Comparison of ENCODE assay signal across 11 cellular contexts in genomic region chr5:68898961-68899471, GRCh38.
DNase-seq lines count a peak whose midpoint lies in the region; ATAC-seq and TF ChIP-seq lines count a peak whose summit lies in the region.
"Had no signal": no experiment of that assay in that cellular context is flagged by ENCODE, and none has a peak within 500 bp of the region (broad histone marks: within the 10 kb centered on the region; RNA-seq: fewer than 3 reads in every experiment).

No MANE protein-coding gene starts in this region.

- H3K9ac ChIP-seq in neural progenitor cell = no peak overlapping the region

- H3K27ac Mint-ChIP-seq in GM23338 = peak overlapping the region; percentile 35
- H3K27ac Mint-ChIP-seq in neural progenitor cell = no peak overlapping the region
- H3K27ac Mint-ChIP-seq in T-helper 17 cell = no peak overlapping the region
- H3K27ac Mint-ChIP-seq: activated naive CD4-positive, alpha-beta T cell treated with anti-CD3 and anti-CD28 coated beads, Interleukin-2, amount 50 U/mL, for 24 hours had no signal

- H3K4me1 ChIP-seq in GM23338 (ENCODE audit: insufficient read depth) (peaks cover 9% of the 10 kb centered on the region), neural progenitor cell (peaks cover 4% of the 10 kb centered on the region)
- H3K4me1 ChIP-seq: tibial nerve had no signal

- peak overlapping the region; percentile 33; the same call in 1 of the 2 replicates for H2AFZ ChIP-seq in GM23338
- no peak overlapping the region for H2AFZ ChIP-seq in neural progenitor cell (replicated peaks)

- no peaks in the 10 kb centered on the region; the same call in 1 of the 3 replicates for H3K9me3 Mint-ChIP-seq in GM23338
- H3K9me3 Mint-ChIP-seq in neural progenitor cell = no peaks in the 10 kb centered on the region
- H3K9me3 Mint-ChIP-seq: activated naive CD4-positive, alpha-beta T cell treated with anti-CD3 and anti-CD28 coated beads, Interleukin-2, amount 50 U/mL, for 24 hours had no signal

- H3K4me2 ChIP-seq in GM23338 = no peak overlapping the region
- no peak overlapping the region for H3K4me2 ChIP-seq in neural progenitor cell

- ATAC-seq in GM23338 = peak; percentile 54; the same call in 2 of the 3 replicates
- ATAC-seq in T-helper 17 cell = no peak
- no peak for ATAC-seq in GM18868 (IDR thresholded peaks at IDR 0.05; ENCODE audit: unreplicated experiment)

- H3K79me2 ChIP-seq in GM23338 (replicated peaks; ENCODE audit: insufficient read depth) (no peaks in the 10 kb centered on the region), neural progenitor cell (ENCODE audit: low read depth) (no peaks in the 10 kb centered on the region)

- H4K20me1 ChIP-seq in GM23338 (replicated peaks; ENCODE audit: insufficient read depth) = no peaks in the 10 kb centered on the region
- no peaks in the 10 kb centered on the region for H4K20me1 ChIP-seq in neural progenitor cell (ENCODE audit: low read depth)

- peaks cover 11% of the 10 kb centered on the region; the same call in 1 of the 2 replicates for H3K9me2 ChIP-seq in GM23338 (ENCODE audit: insufficient read depth)

- H3K27me3 Mint-ChIP-seq in GM23338 (ENCODE audit: insufficient read depth, low read depth, poor library complexity) = peaks cover 5% of the 10 kb centered on the region
- no peaks in the 10 kb centered on the region for H3K27me3 Mint-ChIP-seq in neural progenitor cell (ENCODE audit: insufficient read depth, low read depth)
- H3K27me3 Mint-ChIP-seq in T-helper 17 cell = no peaks in the 10 kb centered on the region
- H3K27me3 Mint-ChIP-seq: activated naive CD4-positive, alpha-beta T cell treated with anti-CD3 and anti-CD28 coated beads, Interleukin-2, amount 50 U/mL, for 24 hours had no signal

- no peaks in the 10 kb centered on the region for H3K36me3 ChIP-seq in GM23338 (ENCODE audit: insufficient read depth)
- H3K36me3 ChIP-seq in neural progenitor cell = no peaks in the 10 kb centered on the region
- H3K36me3 ChIP-seq: tibial nerve had no signal

- H3K27ac ChIP-seq in GM23338 (ENCODE audit: low read depth) = no peak overlapping the region
- no peak overlapping the region for H3K27ac ChIP-seq in neural progenitor cell
- H3K27ac ChIP-seq: tibial nerve had no signal

- no peaks in the 10 kb centered on the region for H3K9me3 ChIP-seq in neural progenitor cell (ENCODE audit: low read depth)
- no peaks in the 10 kb centered on the region for H3K9me3 ChIP-seq in T-helper 17 cell (ENCODE audit: control insufficient read depth, low read length, poor library complexity, severe bottlenecking)
- H3K9me3 ChIP-seq: tibial nerve had no signal

- H3K36me3 Mint-ChIP-seq in GM23338 (ENCODE audit: low read depth) = no peaks in the 10 kb centered on the region; the same call in 1 of the 3 replicates
- no peaks in the 10 kb centered on the region for H3K36me3 Mint-ChIP-seq in neural progenitor cell
- H3K36me3 Mint-ChIP-seq in T-helper 17 cell (ENCODE audit: low read depth) = no peaks in the 10 kb centered on the region
- H3K36me3 Mint-ChIP-seq: activated naive CD4-positive, alpha-beta T cell treated with anti-CD3 and anti-CD28 coated beads, Interleukin-2, amount 50 U/mL, for 24 hours had no signal

- H3K4me1 Mint-ChIP-seq in GM23338 = peaks cover 16% of the 10 kb centered on the region
- peaks cover 11% of the 10 kb centered on the region for H3K4me1 Mint-ChIP-seq in neural progenitor cell
- H3K4me1 Mint-ChIP-seq in T-helper 17 cell = peaks cover 6% of the 10 kb centered on the region

- H3K27me3 ChIP-seq in GM23338 (ENCODE audit: insufficient read depth) (no peaks in the 10 kb centered on the region), neural progenitor cell (no peaks in the 10 kb centered on the region)
- H3K27me3 ChIP-seq: tibial nerve had no signal

- TF ChIP-seq CTCF in GM23338 (conservative IDR thresholded peaks at IDR 0.05; ENCODE audit: low read depth in 2 of 2) = no peak
- no peak for TF ChIP-seq CTCF in choroid plexus epithelial cell (conservative IDR thresholded peaks at IDR 0.05; ENCODE audit: low read depth, low read length)
- no peak for TF ChIP-seq CTCF in neural progenitor cell (IDR thresholded peaks at IDR 0.05)
- TF ChIP-seq CTCF in GM10266 (IDR thresholded peaks at IDR 0.05; ENCODE audit: control insufficient read depth, insufficient read depth, low read depth, missing control alignments) = no peak

- DNase-seq in GM23338 (ENCODE audit: low spot score) (peak; percentile 51), NCI-H2171 treated with DMSO at 0.1 percent for 48 hours (lab: John Stamatoyannopoulos, UW) (peak; percentile 86), choroid plexus epithelial cell (ENCODE audit: low read depth) (peak; percentile 51), neural progenitor cell (ENCODE audit: low spot score) (peak; percentile 33), T-helper 17 cell (no peak), GM10266 (ENCODE audit: extremely low spot score) (no peak), NK-92 (lab: John Stamatoyannopoulos, UW; ENCODE audit: unreplicated experiment) (no peak)

- H3F3A ChIP-seq in GM23338 (replicated peaks; ENCODE audit: low read depth) (no peaks in the 10 kb centered on the region), neural progenitor cell (ENCODE audit: low read depth) (no peaks in the 10 kb centered on the region)

- H3K4me3 ChIP-seq in GM23338 (no peak overlapping the region), choroid plexus epithelial cell (ENCODE audit: low read depth, low read length) (no peak overlapping the region), neural progenitor cell (no peak overlapping the region)
- H3K4me3 ChIP-seq: skin epidermis, tibial nerve had no signal

- H3K4me3 Mint-ChIP-seq in GM23338 (no peak overlapping the region), neural progenitor cell (no peak overlapping the region), T-helper 17 cell (no peak overlapping the region)
- H3K4me3 Mint-ChIP-seq: activated naive CD4-positive, alpha-beta T cell treated with anti-CD3 and anti-CD28 coated beads, Interleukin-2, amount 50 U/mL, for 24 hours had no signal

TF ChIP-seq in GM23338, 12 proteins besides CTCF, POLR2A, EP300 and RAD21:
- TF ChIP-seq NANOG (IDR thresholded peaks at IDR 0.05; ENCODE audit: borderline replicate concordance) (0 out of 2 replicates have a peak, but pooled peaks have one; percentile 22), CREB1 (CRISPR knock-in tag; IDR thresholded peaks at IDR 0.05; ENCODE audit: low read depth) (no peak), EZH2 (IDR thresholded peaks at IDR 0.05; ENCODE audit: low read depth, unreplicated experiment) (no peak), ZNF462 (CRISPR knock-in tag; IDR thresholded peaks at IDR 0.05) (no peak)
TF ChIP-seq in GM23338: peak in this region for 1.

Comparison
In these comparisons a context has a peak if more than half of its experiments do, and no peak if none do; other contexts are left out.
1. DNase-seq: peak in GM23338 (single experiment), NCI-H2171 treated with DMSO at 0.1 percent for 48 hours (single experiment), choroid plexus epithelial cell (single experiment) and neural progenitor cell (single experiment); none in T-helper 17 cell (0 of 3), GM10266 (single experiment) and NK-92 (single experiment).